In the genomic region with DNA sequence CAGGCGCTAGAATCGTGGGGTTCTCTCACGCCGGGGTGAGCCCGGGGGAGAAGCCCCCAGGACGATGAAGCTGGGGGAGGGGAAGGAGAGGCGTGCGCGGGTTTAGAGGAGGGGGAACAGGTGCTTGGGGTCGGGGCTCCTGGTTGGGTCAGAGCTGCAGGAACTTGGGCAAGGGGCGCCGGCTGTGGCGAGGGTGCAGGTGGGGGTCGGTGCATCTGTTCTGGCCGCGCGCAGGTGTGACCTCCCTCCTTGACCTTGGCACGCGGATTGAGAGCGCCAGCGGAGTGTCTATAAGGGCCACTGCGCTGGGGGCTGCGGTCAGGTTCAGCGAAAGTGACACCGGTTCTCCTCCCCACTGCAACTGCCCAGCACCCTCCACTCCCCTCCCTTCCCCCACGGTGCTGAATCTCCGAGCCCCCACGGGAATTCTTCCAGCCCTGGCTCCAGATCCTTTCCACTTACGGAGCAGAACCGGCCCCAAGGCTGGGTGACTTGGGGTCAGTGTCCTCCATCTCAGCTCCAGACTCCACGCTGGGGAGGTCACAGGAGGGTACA, we compare ENCODE assay signal across 8 cellular contexts. TPM values are rescaled to one million over a fixed set of nuclear protein-coding genes. Genes with fewer than 3 reads are reported as not detected.
DNase-seq lines count a peak whose midpoint lies in the region; ATAC-seq and TF ChIP-seq lines count a peak whose summit lies in the region.

No MANE protein-coding gene starts in this region.

- TF ChIP-seq POLR2A in uterus (IDR thresholded peaks at IDR 0.05) = no peak

- H3K27me3 ChIP-seq in muscle layer of duodenum (ENCODE audit: low read depth, low read length) = no peaks in the 10 kb centered on the region
- no peaks in the 10 kb centered on the region for H3K27me3 ChIP-seq in uterus

- no peak overlapping the region for H3K27ac ChIP-seq in muscle layer of duodenum (ENCODE audit: low read length)
- H3K27ac ChIP-seq in uterus = peak overlapping the region; percentile 51 to 97

- TF ChIP-seq CTCF in endothelial cell (IDR thresholded peaks at IDR 0.05; ENCODE audit: unreplicated experiment) (no peak), uterus (IDR thresholded peaks at IDR 0.05) (no peak)

- H3K9me3 ChIP-seq in muscle layer of duodenum (ENCODE audit: control insufficient read depth in 1 of 2, low read length in 2 of 2) (no peaks in the 10 kb centered on the region), uterus (no peaks in the 10 kb centered on the region)

- peaks cover 16 to 17% of the 10 kb centered on the region in 2 donors for H3K36me3 ChIP-seq in muscle layer of duodenum (ENCODE audit: control insufficient read depth in 1 of 2, insufficient read depth in 2 of 2, low read length in 2 of 2)
- no peaks in the 10 kb centered on the region for H3K36me3 ChIP-seq in uterus

- peak; percentile 41 for DNase-seq in activated CD8-positive, alpha-beta memory T cell treated with anti-CD3 and anti-CD28 coated beads, Interleukin-2, amount 10 ng/mL, durations not matched to agents 7 days and 5 days
- no peak for DNase-seq in activated CD8-positive, alpha-beta memory T cell treated with anti-CD3 and anti-CD28 coated beads for 24 hours
- DNase-seq in T follicular helper cell (ENCODE audit: low read depth) (peak; percentile 1), endothelial cell (ENCODE audit: low spot score) (no peak), uterus (peak; percentile 37 to 40), SIG-M5 (lab: John Stamatoyannopoulos, UW) (no peak)

- H3K4me1 ChIP-seq in muscle layer of duodenum (ENCODE audit: control insufficient read depth in 1 of 2, insufficient read depth in 2 of 2, low read length in 2 of 2) (peaks cover 4 to 31% of the 10 kb centered on the region in 2 donors), uterus (peaks cover 8 to 10% of the 10 kb centered on the region in 2 donors)

- ATAC-seq in activated CD8-positive, alpha-beta memory T cell treated with anti-CD3 and anti-CD28 coated beads, Interleukin-2, amount 10 ng/mL, durations not matched to agents 7 days and 5 days = no peak
- no peak for ATAC-seq in HG03439 (IDR thresholded peaks at IDR 0.05; ENCODE audit: unreplicated experiment)

- CTCF ChIA-PET in activated CD8-positive, alpha-beta memory T cell treated with anti-CD3 and anti-CD28 coated beads, Interleukin-2, amount 10 ng/mL, durations not matched to agents 7 days and 5 days (lab: Charles Lee) = interaction anchor here (0.6 to 1.4 kb wide), 3 partner anchors 12 to 119 kb away, joined by 3 to 4 read pairs (median 3); no protein-coding TSS in a partner anchor

- peaks cover 14% of the 10 kb centered on the region for H3K27me3 Mint-ChIP-seq in activated CD8-positive, alpha-beta memory T cell treated with anti-CD3 and anti-CD28 coated beads, Interleukin-2, amount 10 ng/mL, durations not matched to agents 7 days and 5 days
- H3K27me3 Mint-ChIP-seq in endothelial cell (ENCODE audit: unreplicated experiment) = peaks cover 8% of the 10 kb centered on the region

- no peak overlapping the region for H3K27ac Mint-ChIP-seq in activated CD8-positive, alpha-beta memory T cell treated with anti-CD3 and anti-CD28 coated beads, Interleukin-2, amount 10 ng/mL, durations not matched to agents 7 days and 5 days
- no peak overlapping the region for H3K27ac Mint-ChIP-seq in endothelial cell (ENCODE audit: unreplicated experiment)

- H3K9me3 Mint-ChIP-seq in activated CD8-positive, alpha-beta memory T cell treated with anti-CD3 and anti-CD28 coated beads, Interleukin-2, amount 10 ng/mL, durations not matched to agents 7 days and 5 days (ENCODE audit: low read depth) = no peaks in the 10 kb centered on the region
- H3K9me3 Mint-ChIP-seq in endothelial cell (ENCODE audit: unreplicated experiment) = no peaks in the 10 kb centered on the region

- H3K4me3 ChIP-seq in muscle layer of duodenum (ENCODE audit: low read depth in 1 of 2, low read length in 2 of 2) (peak overlapping the region; percentile 39 to 98), uterus (peak overlapping the region; percentile 66 to 88)

- H3K4me3 Mint-ChIP-seq in activated CD8-positive, alpha-beta memory T cell treated with anti-CD3 and anti-CD28 coated beads, Interleukin-2, amount 10 ng/mL, durations not matched to agents 7 days and 5 days = peak overlapping the region; percentile 98
- H3K4me3 Mint-ChIP-seq in endothelial cell (ENCODE audit: unreplicated experiment) = peak overlapping the region; percentile 85

- peaks cover 15% of the 10 kb centered on the region for H3K36me3 Mint-ChIP-seq in activated CD8-positive, alpha-beta memory T cell treated with anti-CD3 and anti-CD28 coated beads, Interleukin-2, amount 10 ng/mL, durations not matched to agents 7 days and 5 days
- H3K36me3 Mint-ChIP-seq in endothelial cell (ENCODE audit: low read depth, unreplicated experiment) = peaks cover 18% of the 10 kb centered on the region

- intact Hi-C loops in uterus (cut with DNase I; ENCODE audit: low total_unique reads) = no loop called here

- H3K4me1 Mint-ChIP-seq in activated CD8-positive, alpha-beta memory T cell treated with anti-CD3 and anti-CD28 coated beads, Interleukin-2, amount 10 ng/mL, durations not matched to agents 7 days and 5 days = peaks cover 32% of the 10 kb centered on the region
- H3K4me1 Mint-ChIP-seq in endothelial cell (ENCODE audit: unreplicated experiment) = peaks cover 14% of the 10 kb centered on the region

RNA-seq across cellular contexts. Expression of a gene that starts 0.6 kb away (rescaled TPM):
- under 1 TPM; 0.87 to 0.88 TPM for total RNA-seq in activated CD8-positive, alpha-beta memory T cell treated with anti-CD3 and anti-CD28 coated beads, Interleukin-2, amount 10 ng/mL, durations not matched to agents 7 days and 5 days
- total RNA-seq in endothelial cell (ENCODE audit: unreplicated experiment) (0.36 TPM), uterus (1 to 10 TPM in 2 of 4 donors, not detected in 2; 3.5 to 5.0 TPM)

RNA-seq across cellular contexts. Expression of a gene that starts 1.6 kb away (rescaled TPM):
- total RNA-seq in activated CD8-positive, alpha-beta memory T cell treated with anti-CD3 and anti-CD28 coated beads, Interleukin-2, amount 10 ng/mL, durations not matched to agents 7 days and 5 days = 10 to 100 TPM; 55.4 to 60.0 TPM
- total RNA-seq in endothelial cell (ENCODE audit: unreplicated experiment) (53.2 TPM), uterus (100 to 1,000 TPM in 1 of 4 donors, 10 to 100 TPM in 3; 26.6 to 144 (median 85.0) TPM)

RNA-seq across cellular contexts. Expression of a gene that starts 33.6 kb away (rescaled TPM):
- total RNA-seq in activated CD8-positive, alpha-beta memory T cell treated with anti-CD3 and anti-CD28 coated beads, Interleukin-2, amount 10 ng/mL, durations not matched to agents 7 days and 5 days = 10 to 100 TPM; 16.0 to 21.3 TPM
- total RNA-seq in endothelial cell (ENCODE audit: unreplicated experiment) = 13.3 TPM
- 10 to 100 TPM in 1 of 4 donors, 1 to 10 TPM in 3; 1.5 to 13.5 (median 3.6) TPM for total RNA-seq in uterus

RNA-seq across cellular contexts. Expression of a gene that starts 58.1 kb away (rescaled TPM):
- total RNA-seq in activated CD8-positive, alpha-beta memory T cell treated with anti-CD3 and anti-CD28 coated beads, Interleukin-2, amount 10 ng/mL, durations not matched to agents 7 days and 5 days = not detected
- not detected for total RNA-seq in endothelial cell (ENCODE audit: unreplicated experiment)
- 1 to 10 TPM in 1 of 4 donors, under 1 TPM in 2, not detected in 1; under 0.01 to 2.6 (median 0.21) TPM for total RNA-seq in uterus

Comparison
In these comparisons a context has a peak if more than half of its experiments do, and no peak if none do; other contexts are left out.
1. DNase-seq: peak in activated CD8-positive, alpha-beta memory T cell treated with anti-CD3 and anti-CD28 coated beads, Interleukin-2, amount 10 ng/mL, durations not matched to agents 7 days and 5 days (single experiment), T follicular helper cell (single experiment) and uterus (2 of 2); none in activated CD8-positive, alpha-beta memory T cell treated with anti-CD3 and anti-CD28 coated beads for 24 hours (single experiment), endothelial cell (single experiment) and SIG-M5 (single experiment).